In the genomic region with DNA sequence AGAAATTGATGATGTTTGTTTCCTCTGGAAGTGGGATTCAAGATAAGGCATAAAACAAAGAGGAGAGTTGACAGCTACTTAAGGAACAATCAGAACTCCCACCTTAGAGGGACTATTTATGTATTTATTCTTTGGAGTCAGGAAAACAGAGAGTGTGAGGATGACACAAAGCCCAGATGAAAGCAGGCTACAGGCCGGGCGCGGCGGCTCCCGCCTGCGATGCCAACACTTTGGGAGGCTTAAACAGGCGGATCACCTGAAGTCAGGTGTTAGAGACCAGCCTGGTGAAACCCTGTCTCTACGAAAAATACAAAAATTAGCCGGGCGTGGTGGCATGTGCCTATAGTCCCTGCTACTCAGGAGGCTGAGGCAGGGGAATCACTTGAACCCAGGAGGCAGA, we compare ENCODE assay signal across 29 cellular contexts.
A peak's percentile ranks its signal among the peaks of the same experiment; 100 is the strongest.
DNase-seq lines count a peak whose midpoint lies in the region; ATAC-seq and TF ChIP-seq lines count a peak whose summit lies in the region.
"Had no signal": no experiment of that assay in that cellular context is flagged by ENCODE, and none has a peak within 500 bp of the region (broad histone marks: within the 10 kb centered on the region; RNA-seq: fewer than 3 reads in every experiment).

No MANE protein-coding gene starts in this region.

- H3K9me3 Mint-ChIP-seq in endodermal cell = peaks cover 5% of the 10 kb centered on the region
- H3K9me3 Mint-ChIP-seq: CD4-positive, alpha-beta T cell; CD8-positive, alpha-beta T cell had no signal

- peak overlapping the region; percentile 23 for H3K4me3 ChIP-seq in endodermal cell (ENCODE audit: low read length)
- H3K4me3 ChIP-seq: A549; BLaER1; BLaER1 treated with 17β-estradiol and CSF1 and Interleukin-3, amounts not matched to agents 10 nM and 100 nM had no signal

- peaks cover 4% of the 10 kb centered on the region for H3K4me1 ChIP-seq in endodermal cell (ENCODE audit: control insufficient read depth, insufficient read depth, low read length)
- H3K4me1 ChIP-seq: A549, Caco-2 had no signal

- no peaks in the 10 kb centered on the region for H3K27me3 ChIP-seq in endodermal cell (ENCODE audit: control insufficient read depth, insufficient read depth, low read length, poor library complexity, severe bottlenecking)
- H3K27me3 ChIP-seq: BE2C; BLaER1; BLaER1 treated with 17β-estradiol and CSF1 and Interleukin-3, amounts not matched to agents 10 nM and 100 nM had no signal

- no peak for ATAC-seq in esophagus mucosa
- ATAC-seq: A549; CD8-positive, alpha-beta T cell had no signal

- DNase-seq in endodermal cell = no peak
- DNase-seq: 8988T; ACHN; AML-193; BE2C; C1 segment of cervical spinal cord; Caco-2; Calu3; CD4-positive, alpha-beta memory T cell; CD4-positive, alpha-beta T cell; CD4-positive, CD25-positive, alpha-beta regulatory T cell; CD8-positive, alpha-beta memory T cell; CD8-positive, alpha-beta T cell; COR-L47; DMS 273 treated with DMSO at 0.1 percent for 48 hours; DMS153; DMS53; DMS79; DMS79 treated with DMSO at 0.1 percent for 48 hours; DND-41; EL had no signal

- no peak overlapping the region for H3K27ac ChIP-seq in endodermal cell (ENCODE audit: low read depth, low read length)
- H3K27ac ChIP-seq: 22Rv1; A549; BLaER1; BLaER1 treated with 17β-estradiol and CSF1 and Interleukin-3, amounts not matched to agents 10 nM and 100 nM; C4-2B had no signal

- H3K27ac Mint-ChIP-seq in endodermal cell = no peak overlapping the region
- H3K27ac Mint-ChIP-seq: B cell; CD14-positive monocyte; CD4-positive, alpha-beta memory T cell; CD4-positive, alpha-beta T cell; CD4-positive, CD25-positive, alpha-beta regulatory T cell; CD8-positive, alpha-beta memory T cell; CD8-positive, alpha-beta T cell had no signal

- H3K27me3 Mint-ChIP-seq in endodermal cell (ENCODE audit: insufficient read depth) = no peaks in the 10 kb centered on the region
- H3K27me3 Mint-ChIP-seq: B cell; CD4-positive, alpha-beta memory T cell; CD4-positive, alpha-beta T cell; CD4-positive, CD25-positive, alpha-beta regulatory T cell; CD8-positive, alpha-beta memory T cell had no signal

- no peaks in the 10 kb centered on the region for H3K36me3 ChIP-seq in endodermal cell (ENCODE audit: control insufficient read depth, insufficient read depth, low read length)
- H3K36me3 ChIP-seq: BE2C, BLaER1 had no signal

- H3K9ac ChIP-seq in endodermal cell (ENCODE audit: extremely low read depth, low read length, poor library complexity, severe bottlenecking) = no peak overlapping the region
- H3K9ac ChIP-seq: BLaER1; BLaER1 treated with 17β-estradiol and CSF1 and Interleukin-3, amounts not matched to agents 10 nM and 100 nM had no signal

- H3K36me3 Mint-ChIP-seq in endodermal cell (ENCODE audit: low read depth) = peaks cover 5% of the 10 kb centered on the region
- H3K36me3 Mint-ChIP-seq: CD4-positive, CD25-positive, alpha-beta regulatory T cell had no signal

- no peak overlapping the region for H3K4me3 Mint-ChIP-seq in endodermal cell
- H3K4me3 Mint-ChIP-seq: B cell; CD14-positive monocyte; CD4-positive, alpha-beta memory T cell; CD4-positive, alpha-beta T cell; CD4-positive, CD25-positive, alpha-beta regulatory T cell; CD8-positive, alpha-beta memory T cell; CD8-positive, alpha-beta T cell had no signal

- H3K9me3 ChIP-seq in endodermal cell (ENCODE audit: control insufficient read depth, low read length) = peaks cover 8% of the 10 kb centered on the region
- H3K9me3 ChIP-seq: A549, BE2C, BLaER1, Caco-2 had no signal

- WGBS in endodermal cell (ENCODE audit: insufficient coverage in 1 of 2, insufficient read length in 1 of 2), 2 experiments = 89 to 94% methylated on average over 10 of the region's 10 CpGs

- TF ChIP-seq CTCF in endodermal cell (conservative IDR thresholded peaks at IDR 0.05) = no peak

- peaks cover 20% of the 10 kb centered on the region for H3K4me1 Mint-ChIP-seq in endodermal cell
- H3K4me1 Mint-ChIP-seq: B cell; CD14-positive monocyte; CD4-positive, alpha-beta memory T cell; CD4-positive, CD25-positive, alpha-beta regulatory T cell; CD8-positive, alpha-beta memory T cell had no signal
